Comparison of ENCODE assay signal across 17 cellular contexts in genomic region chr12:79194595-79194994, GRCh38.
"Had no signal": no experiment of that assay in that cellular context is flagged by ENCODE, and none has a peak within 500 bp of the region (broad histone marks: within the 10 kb centered on the region; RNA-seq: fewer than 3 reads in every experiment).

No MANE protein-coding gene starts in this region.

- DNase-seq: activated CD4-positive, alpha-beta T cell treated with anti-CD3 and anti-CD28 coated beads for 1 hour; activated gamma-delta T cell; body of pancreas; central memory CD4-positive, alpha-beta T cell; colonic mucosa; erythroblast; heart right ventricle; kidney glomerular epithelial cell; left ventricle myocardium inferior; occipital lobe; posterior cingulate gyrus; small intestine; stimulated activated CD4-positive, alpha-beta T cell treated with anti-CD3 and anti-CD28 coated beads, Interleukin-15, amount 100 ng/mL, for 24 hours; stimulated activated CD4-positive, alpha-beta T cell treated with anti-CD3 and anti-CD28 coated beads, Interleukin-2, amount 100 ng/mL, for 48 hours; WERI-Rb-1 had no signal

- H3K36me3 ChIP-seq: colonic mucosa, heart right ventricle, left ventricle myocardium inferior, right atrium auricular region, tibial nerve, WERI-Rb-1 had no signal

- H3K9me3 ChIP-seq: body of pancreas, colonic mucosa, heart right ventricle, left ventricle myocardium inferior, right atrium auricular region, tibial nerve had no signal

- H3K27me3 ChIP-seq: body of pancreas, colonic mucosa, heart right ventricle, right atrium auricular region, tibial nerve had no signal

- H3K4me1 ChIP-seq: body of pancreas, colonic mucosa, heart right ventricle, left ventricle myocardium inferior, right atrium auricular region, tibial nerve had no signal

- H3K4me3 ChIP-seq: body of pancreas, colonic mucosa, heart right ventricle, left ventricle myocardium inferior, right atrium auricular region, tibial nerve had no signal

- H3K27ac ChIP-seq: body of pancreas, colonic mucosa, heart right ventricle, left ventricle myocardium inferior, right atrium auricular region, tibial nerve, WERI-Rb-1 had no signal
